In genomic region chr1:54274881-54275280, GRCh38 we compare ENCODE assay signal across 13 cellular contexts.
DNase-seq lines count a peak whose midpoint lies in the region; ATAC-seq and TF ChIP-seq lines count a peak whose summit lies in the region.
"Had no signal": no experiment of that assay in that cellular context is flagged by ENCODE, and none has a peak within 500 bp of the region (broad histone marks: within the 10 kb centered on the region; RNA-seq: fewer than 3 reads in every experiment).

No MANE protein-coding gene starts in this region.

- H3K79me2 ChIP-seq in GM23248 (ENCODE audit: insufficient read depth), result peaks cover 21% of the 10 kb centered on the region

- no peaks in the 10 kb centered on the region for H3K9me3 ChIP-seq in GM23248 (ENCODE audit: low read depth)
- H3K9me3 ChIP-seq in adipocyte (ENCODE audit: control insufficient read depth, low read length), result no peaks in the 10 kb centered on the region
- no peaks in the 10 kb centered on the region for H3K9me3 ChIP-seq in right lobe of liver
- no peaks in the 10 kb centered on the region for H3K9me3 ChIP-seq in gastrocnemius medialis

- H3K4me2 ChIP-seq in GM23248 (ENCODE audit: unreplicated experiment), result peak overlapping the region; percentile 8

- WGBS in GM23248 (ENCODE audit: low coverage in 1 of 2, low lambda C conversion rate in 2 of 2, missing lambda C conversion rate in 2 of 2), 2 experiments, result 20 to 24% methylated on average over 10 of the region's 11 CpGs
- WGBS in right lobe of liver (ENCODE audit: insufficient coverage, low coverage, low lambda C conversion rate, missing lambda C conversion rate), result 13% methylated on average over 11 of the region's 11 CpGs

- H2AFZ ChIP-seq in GM23248, result 0 out of 2 replicates have a peak overlapping the region, but pooled peaks have one; percentile 20

- DNase-seq in GM23248 (no peak), adipocyte (ENCODE audit: low read depth) (no peak), right lobe of liver (no peak), gastrocnemius medialis (no peak), cerebellar cortex (ENCODE audit: low spot score) (no peak), NCI-H2196 (lab: John Stamatoyannopoulos, UW; ENCODE audit: unreplicated experiment) (no peak), left colon (no peak)
- DNase-seq: activated B cell treated with CpG ODN at 0.5 μM for 24 hours; COR-L47; erythroblast; NCI-H2081 treated with DMSO at 0.1 percent for 48 hours; stimulated activated naive CD4-positive, alpha-beta T cell had no signal

- peak overlapping the region; percentile 92 for H3K27ac ChIP-seq in GM23248
- peak overlapping the region; percentile 92 to 98 (median 98) for H3K27ac ChIP-seq in right lobe of liver
- H3K27ac ChIP-seq in gastrocnemius medialis, result peak overlapping the region; percentile 89 to 92 (median 92)

- intact Hi-C loops in right lobe of liver (cut with DNase I), result loop anchor here (5.0 kb wide), 2 partner anchors 132 to 212 kb away; partner anchors contain the start of gene SSBP3 (in 1 of the 2)
- intact Hi-C loops in gastrocnemius medialis (cut with DNase I; ENCODE audit: low total_unique reads), result loop anchor here (5.0 kb wide), 2 partner anchors 62 to 148 kb away; no protein-coding TSS in a partner anchor
- intact Hi-C loops in left colon (cut with DNase I, micrococcal nuclease), result loop anchor here in 1 of 2 donors (5.0 kb wide), 2 partner anchors 127 to 212 kb away; no protein-coding TSS in a partner anchor

- H3F3A ChIP-seq in GM23248 (ENCODE audit: insufficient read depth), result peaks cover 27% of the 10 kb centered on the region

- H3K9me2 ChIP-seq in GM23248 (ENCODE audit: insufficient read depth), result no peaks in the 10 kb centered on the region

- H3K27me3 ChIP-seq in GM23248 (replicated peaks; ENCODE audit: insufficient read depth) (no peaks in the 10 kb centered on the region), adipocyte (replicated peaks; ENCODE audit: control insufficient read depth, insufficient read depth, low read length) (no peaks in the 10 kb centered on the region), right lobe of liver (no peaks in the 10 kb centered on the region), gastrocnemius medialis (no peaks in the 10 kb centered on the region)

- H3K4me3 ChIP-seq in GM23248 (no peak overlapping the region), adipocyte (ENCODE audit: low read length) (peak overlapping the region; percentile 34), right lobe of liver (peak overlapping the region; percentile 18 to 33 (median 24)), gastrocnemius medialis (peak overlapping the region in 1 of 4 donors; percentile 19)

- H3K9ac ChIP-seq in GM23248, result peak overlapping the region; percentile 66
- H3K9ac ChIP-seq in adipocyte (ENCODE audit: low read length), result peak overlapping the region; percentile 83

- TF ChIP-seq POLR2A in right lobe of liver (IDR thresholded peaks at IDR 0.05), result no peak
- no peak for TF ChIP-seq POLR2A in gastrocnemius medialis (IDR thresholded peaks at IDR 0.05)

- H3K36me3 ChIP-seq in GM23248 (ENCODE audit: low read depth) (no peaks in the 10 kb centered on the region), adipocyte (ENCODE audit: control insufficient read depth, insufficient read depth, low read length, severe bottlenecking) (peaks cover 5% of the 10 kb centered on the region), right lobe of liver (no peaks in the 10 kb centered on the region), gastrocnemius medialis (no peaks in the 10 kb centered on the region)

- TF ChIP-seq CTCF in right lobe of liver (IDR thresholded peaks at IDR 0.05) (no peak), gastrocnemius medialis (IDR thresholded peaks at IDR 0.05 in 4 of 5, conservative IDR thresholded peaks at IDR 0.05 in 1 of 5) (no peak)

- in situ Hi-C loops in GM23248 (cut with MboI), result no loop called here
- in situ Hi-C loops in gastrocnemius medialis (cut with MboI; ENCODE audit: low sequenced_read_pairs in 4 of 4), result loop anchor here (10.0 to 25.0 kb wide), 3 partner anchors 120 to 212 kb away; no protein-coding TSS in a partner anchor

- no peak for ATAC-seq in right lobe of liver
- ATAC-seq in gastrocnemius medialis, result no peak
- ATAC-seq in GM19023 (IDR thresholded peaks at IDR 0.05; ENCODE audit: unreplicated experiment), result no peak
- ATAC-seq in left colon, result no peak

- no peaks in the 10 kb centered on the region for H4K20me1 ChIP-seq in GM23248 (ENCODE audit: insufficient read depth)

- H3K4me1 ChIP-seq in GM23248 (ENCODE audit: insufficient read depth) (peaks cover 42% of the 10 kb centered on the region), adipocyte (ENCODE audit: control insufficient read depth, insufficient read depth, low read length) (peaks cover 78% of the 10 kb centered on the region), right lobe of liver (peaks cover 0 to 83% (median 35%) of the 10 kb centered on the region in 4 donors), gastrocnemius medialis (peaks cover 80 to 81% of the 10 kb centered on the region in 2 donors)
